24 cellular contexts compared by ENCODE assay signal in the genomic region with DNA sequence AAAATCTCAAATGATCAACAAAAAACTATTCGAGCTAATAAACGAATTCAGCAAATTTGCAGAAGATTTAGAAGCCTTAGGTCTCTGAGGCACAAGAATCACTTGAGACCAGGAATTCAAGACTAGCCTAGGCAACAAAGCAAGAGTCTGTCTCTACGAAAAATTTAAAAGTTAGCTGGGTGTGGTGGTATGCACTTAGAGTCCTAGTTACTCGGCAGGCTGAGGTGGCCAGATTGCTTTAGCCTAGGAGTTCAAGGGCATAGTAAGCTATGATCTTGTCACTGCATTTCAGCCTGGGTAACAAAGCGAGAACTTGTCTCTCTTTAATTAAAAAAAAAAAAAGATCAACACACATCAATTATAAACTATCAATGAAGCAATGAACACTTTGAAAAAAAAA.
"Had no signal": no experiment of that assay in that cellular context is flagged by ENCODE, and none has a peak within 500 bp of the region (broad histone marks: within the 10 kb centered on the region; RNA-seq: fewer than 3 reads in every experiment).

No MANE protein-coding gene starts in this region.

- FAIRE-seq: endothelial cell of umbilical vein, frontal cortex, kidney had no signal

- H2AFZ ChIP-seq: hepatocyte had no signal

- H3K4me3 Mint-ChIP-seq: dendritic cell treated with granulocyte-macrophage colony-stimulating factor and Interleukin-4, amounts not matched to agents 40 ng/mL and 50 ng/mL, for 4 days; effector memory CD8-positive, alpha-beta T cell; immature natural killer cell; naive thymus-derived CD4-positive, alpha-beta T cell had no signal

- H3K79me2 ChIP-seq: hepatocyte had no signal

- H3K27ac Mint-ChIP-seq: dendritic cell treated with granulocyte-macrophage colony-stimulating factor and Interleukin-4, amounts not matched to agents 40 ng/mL and 50 ng/mL, for 4 days; effector memory CD8-positive, alpha-beta T cell; immature natural killer cell had no signal

- H3K4me2 ChIP-seq: hepatocyte had no signal

- H3K36me3 ChIP-seq: colonic mucosa, esophagus muscularis mucosa, gastroesophageal sphincter, heart left ventricle, lower lobe of right lung had no signal

- H3K27ac ChIP-seq: colonic mucosa, esophagus muscularis mucosa, foreskin keratinocyte, gastroesophageal sphincter, heart left ventricle, hepatocyte, lower lobe of right lung had no signal

- ATAC-seq: effector memory CD8-positive, alpha-beta T cell; foreskin keratinocyte; gastroesophageal sphincter; heart left ventricle; left colon; left lobe of liver; left ventricle myocardium superior; lower lobe of right lung; naive thymus-derived CD4-positive, alpha-beta T cell had no signal

- DNase-seq: colonic mucosa; cortex of kidney; effector CD8-positive, alpha-beta T cell; effector memory CD8-positive, alpha-beta T cell; foreskin keratinocyte; heart left ventricle; hypothalamus; immature natural killer cell; islet precursor cell; kidney; kidney glomerular epithelial cell; left colon; left ventricle myocardium superior; lower lobe of right lung; mesenchymal stem cell; midbrain; naive thymus-derived CD4-positive, alpha-beta T cell had no signal

- H3K9me3 ChIP-seq: colonic mucosa, esophagus muscularis mucosa, gastroesophageal sphincter, lower lobe of right lung had no signal

- H3K27me3 Mint-ChIP-seq: dendritic cell treated with granulocyte-macrophage colony-stimulating factor and Interleukin-4, amounts not matched to agents 40 ng/mL and 50 ng/mL, for 4 days; naive thymus-derived CD4-positive, alpha-beta T cell had no signal

- H3K4me1 Mint-ChIP-seq: immature natural killer cell had no signal

- H3K9me3 Mint-ChIP-seq: effector memory CD8-positive, alpha-beta T cell had no signal

- H3K4me3 ChIP-seq: colonic mucosa, esophagus muscularis mucosa, gastroesophageal sphincter, heart left ventricle, hepatocyte, lower lobe of right lung had no signal

- H3K4me1 ChIP-seq: colonic mucosa, foreskin keratinocyte, gastroesophageal sphincter, heart left ventricle, lower lobe of right lung had no signal

- H3K27me3 ChIP-seq: colonic mucosa, esophagus muscularis mucosa, foreskin keratinocyte, gastroesophageal sphincter, heart left ventricle, hepatocyte had no signal

- H3K36me3 Mint-ChIP-seq: immature natural killer cell had no signal
